8 cellular contexts compared by ENCODE assay signal in genomic region chr12:124828264-124829007, GRCh38. TPM values are rescaled to one million over a fixed set of nuclear protein-coding genes. Genes with fewer than 3 reads are reported as not detected.
DNase-seq lines count a peak whose midpoint lies in the region; ATAC-seq and TF ChIP-seq lines count a peak whose summit lies in the region.

No MANE protein-coding gene starts in this region.

- peak overlapping the region; percentile 53 for H3K27ac ChIP-seq in colonic mucosa
- H3K27ac ChIP-seq in ascending aorta = no peak overlapping the region

- no peaks in the 10 kb centered on the region for H3K36me3 ChIP-seq in colonic mucosa
- no peaks in the 10 kb centered on the region for H3K36me3 ChIP-seq in ascending aorta

- no peak for TF ChIP-seq CTCF in LNCaP clone FGC (IDR thresholded peaks at IDR 0.05; ENCODE audit: control insufficient read depth, extremely low read depth, insufficient read depth)
- no peak for TF ChIP-seq CTCF in colonic mucosa (IDR thresholded peaks at IDR 0.05)
- TF ChIP-seq CTCF in ascending aorta (IDR thresholded peaks at IDR 0.05) = no peak
- TF ChIP-seq CTCF in activated CD8-positive, alpha-beta T cell treated with anti-CD3 and anti-CD28 coated beads for 36 hours (IDR thresholded peaks at IDR 0.05) = no peak

- H3K27ac Mint-ChIP-seq in stimulated activated effector memory CD8-positive, alpha-beta T cell treated with anti-CD3 and anti-CD28 coated beads, Interleukin-12 subunit alpha, Interleukin-12 subunit beta, amount 100 ng/mL, for 72 hours = no peak overlapping the region
- no peak overlapping the region for H3K27ac Mint-ChIP-seq in activated CD8-positive, alpha-beta T cell treated with anti-CD3 and anti-CD28 coated beads for 36 hours

- no peaks in the 10 kb centered on the region for H3K27me3 ChIP-seq in colonic mucosa
- no peaks in the 10 kb centered on the region for H3K27me3 ChIP-seq in ascending aorta

- peaks cover 5% of the 10 kb centered on the region for H3K9me3 Mint-ChIP-seq in stimulated activated effector memory CD8-positive, alpha-beta T cell treated with anti-CD3 and anti-CD28 coated beads, Interleukin-12 subunit alpha, Interleukin-12 subunit beta, amount 100 ng/mL, for 72 hours
- H3K9me3 Mint-ChIP-seq in activated CD8-positive, alpha-beta T cell treated with anti-CD3 and anti-CD28 coated beads for 36 hours = peaks cover 7% of the 10 kb centered on the region

- no peak overlapping the region for H3K4me3 ChIP-seq in LNCaP clone FGC (ENCODE audit: low read depth, low read length)
- H3K4me3 ChIP-seq in colonic mucosa = no peak overlapping the region
- no peak overlapping the region for H3K4me3 ChIP-seq in ascending aorta

- peak; percentile 28 for DNase-seq in Daoy (ENCODE audit: low read depth)
- DNase-seq in LNCaP clone FGC (ENCODE audit: low read depth) = peak; percentile 84
- peak; percentile 79 for DNase-seq in colonic mucosa
- peak; percentile 19 for DNase-seq in non-pigmented ciliary epithelial cell (ENCODE audit: low read depth)
- DNase-seq in ascending aorta (ENCODE audit: low spot score in 2 of 2) = no peak
- DNase-seq in stimulated activated effector memory CD8-positive, alpha-beta T cell treated with anti-CD3 and anti-CD28 coated beads, Interleukin-12 subunit alpha, Interleukin-12 subunit beta, amount 100 ng/mL, for 72 hours (ENCODE audit: low spot score in 2 of 2) = no peak
- DNase-seq in activated CD8-positive, alpha-beta T cell treated with anti-CD3 and anti-CD28 coated beads for 36 hours = no peak

- CTCF ChIA-PET in activated CD8-positive, alpha-beta T cell treated with anti-CD3 and anti-CD28 coated beads for 36 hours (lab: Charles Lee) = interaction anchor here (0.9 to 1.1 kb wide), 2 partner anchors 8 to 78 kb away, joined by 3 read pairs; no protein-coding TSS in a partner anchor

- no peaks in the 10 kb centered on the region for H3K27me3 Mint-ChIP-seq in activated CD8-positive, alpha-beta T cell treated with anti-CD3 and anti-CD28 coated beads for 36 hours

- no peak overlapping the region for H3K4me3 Mint-ChIP-seq in stimulated activated effector memory CD8-positive, alpha-beta T cell treated with anti-CD3 and anti-CD28 coated beads, Interleukin-12 subunit alpha, Interleukin-12 subunit beta, amount 100 ng/mL, for 72 hours
- H3K4me3 Mint-ChIP-seq in activated CD8-positive, alpha-beta T cell treated with anti-CD3 and anti-CD28 coated beads for 36 hours = no peak overlapping the region

- peaks cover 19% of the 10 kb centered on the region for H3K4me1 Mint-ChIP-seq in stimulated activated effector memory CD8-positive, alpha-beta T cell treated with anti-CD3 and anti-CD28 coated beads, Interleukin-12 subunit alpha, Interleukin-12 subunit beta, amount 100 ng/mL, for 72 hours
- peaks cover 11% of the 10 kb centered on the region for H3K4me1 Mint-ChIP-seq in activated CD8-positive, alpha-beta T cell treated with anti-CD3 and anti-CD28 coated beads for 36 hours (ENCODE audit: low read depth)

- peak overlapping the region in 1 of 2 donors; percentile 9 for H3K9ac ChIP-seq in colonic mucosa (ENCODE audit: low read depth in 2 of 2, low read length in 2 of 2)

- H3K4me1 ChIP-seq in colonic mucosa (peaks cover 13% of the 10 kb centered on the region), ascending aorta (no peaks in the 10 kb centered on the region)

- ATAC-seq in stimulated activated effector memory CD8-positive, alpha-beta T cell treated with anti-CD3 and anti-CD28 coated beads, Interleukin-12 subunit alpha, Interleukin-12 subunit beta, amount 100 ng/mL, for 72 hours = no peak
- no peak for ATAC-seq in GM21360 (IDR thresholded peaks at IDR 0.05; ENCODE audit: unreplicated experiment)
- ATAC-seq in activated CD8-positive, alpha-beta T cell treated with anti-CD3 and anti-CD28 coated beads for 36 hours = no peak

- POLR2A ChIA-PET in activated CD8-positive, alpha-beta T cell treated with anti-CD3 and anti-CD28 coated beads for 36 hours (lab: Charles Lee) = no interaction called here

- intact Hi-C loops in colonic mucosa (cut with DNase I) = no loop called here
- intact Hi-C loops in ascending aorta (cut with DNase I) = no loop called here
- intact Hi-C loops in activated CD8-positive, alpha-beta T cell treated with anti-CD3 and anti-CD28 coated beads for 36 hours (cut with micrococcal nuclease) = no loop called here

- no peaks in the 10 kb centered on the region for H3K36me3 Mint-ChIP-seq in stimulated activated effector memory CD8-positive, alpha-beta T cell treated with anti-CD3 and anti-CD28 coated beads, Interleukin-12 subunit alpha, Interleukin-12 subunit beta, amount 100 ng/mL, for 72 hours
- H3K36me3 Mint-ChIP-seq in activated CD8-positive, alpha-beta T cell treated with anti-CD3 and anti-CD28 coated beads for 36 hours (ENCODE audit: low read depth) = peaks cover 8% of the 10 kb centered on the region

- H3K9me3 ChIP-seq in colonic mucosa (no peaks in the 10 kb centered on the region), ascending aorta (no peaks in the 10 kb centered on the region)

RNA-seq across cellular contexts. Expression of gene SCARB1, which starts 35.2 kb away (rescaled TPM):
- 4.1 TPM in 2 replicates for total RNA-seq in Daoy (2014; rRNA removed; shearing (Covaris generic))
- 10 to 100 TPM; 44.9 to 83.1 TPM for total RNA-seq in colonic mucosa
- 81.1 TPM for total RNA-seq in ascending aorta
- total RNA-seq in activated CD8-positive, alpha-beta T cell treated with anti-CD3 and anti-CD28 coated beads for 36 hours = 10 to 100 TPM; 36.2 to 38.1 TPM

Comparison
In these comparisons a context has a peak if more than half of its experiments do, and no peak if none do; other contexts are left out.
1. DNase-seq: peak in Daoy (single experiment), LNCaP clone FGC (single experiment), colonic mucosa (single experiment) and non-pigmented ciliary epithelial cell (single experiment); none in ascending aorta (0 of 2), stimulated activated effector memory CD8-positive, alpha-beta T cell treated with anti-CD3 and anti-CD28 coated beads, Interleukin-12 subunit alpha, Interleukin-12 subunit beta, amount 100 ng/mL, for 72 hours (0 of 2) and activated CD8-positive, alpha-beta T cell treated with anti-CD3 and anti-CD28 coated beads for 36 hours (single experiment).